Comparison of ENCODE assay signal across 6 cellular contexts in genomic region chr16:68267612-68268405, GRCh38. TPM values are rescaled to one million over a fixed set of nuclear protein-coding genes. Genes with fewer than 3 reads are reported as not detected.
DNase-seq lines count a peak whose midpoint lies in the region; ATAC-seq and TF ChIP-seq lines count a peak whose summit lies in the region.

No MANE protein-coding gene starts in this region.

- peak overlapping the region; percentile 59 for H3K4me3 Mint-ChIP-seq in CD8-positive, alpha-beta T cell
- peak overlapping the region; percentile 54 for H3K4me3 Mint-ChIP-seq in endodermal cell

- H3K27ac ChIP-seq in CD8-positive, alpha-beta T cell (ENCODE audit: low read depth, low read length), result no peak overlapping the region
- H3K27ac ChIP-seq in endodermal cell (ENCODE audit: low read depth, low read length) (no peak overlapping the region), upper lobe of right lung (no peak overlapping the region)

- intact Hi-C loops in CD8-positive, alpha-beta T cell (cut with DNase I, micrococcal nuclease), result loop anchor here (10.0 kb wide), 1 partner anchor 177 kb away; the partner anchor contains the start of gene SMPD3 (in 2 of the 2)
- intact Hi-C loops in upper lobe of right lung (cut with DNase I), result no loop called here

- peaks cover 83% of the 10 kb centered on the region for H3K79me2 ChIP-seq in Loucy (ENCODE audit: insufficient read depth, low read length)

- peak overlapping the region; percentile 6 for H3K4me3 ChIP-seq in CD8-positive, alpha-beta T cell (ENCODE audit: low read depth, low read length)
- H3K4me3 ChIP-seq in Loucy (ENCODE audit: low read length, poor library complexity, severe bottlenecking), result no peak overlapping the region
- peak overlapping the region; percentile 78 for H3K4me3 ChIP-seq in endodermal cell (ENCODE audit: low read length)
- no peak overlapping the region for H3K4me3 ChIP-seq in upper lobe of right lung

- no peaks in the 10 kb centered on the region for H3K9me3 ChIP-seq in CD8-positive, alpha-beta T cell (ENCODE audit: low read length)
- H3K9me3 ChIP-seq in Loucy (ENCODE audit: insufficient read depth, low read depth, low read length) (no peaks in the 10 kb centered on the region), endodermal cell (ENCODE audit: control insufficient read depth, low read length) (no peaks in the 10 kb centered on the region), upper lobe of right lung (no peaks in the 10 kb centered on the region)

- no peak for ATAC-seq in CD8-positive, alpha-beta T cell
- ATAC-seq in upper lobe of right lung (no peak), GM19035 (IDR thresholded peaks at IDR 0.05; ENCODE audit: unreplicated experiment) (no peak), GM18861 (IDR thresholded peaks at IDR 0.05; ENCODE audit: unreplicated experiment) (no peak)

- H4K20me1 ChIP-seq in Loucy (ENCODE audit: insufficient read depth, low read length, poor library complexity, severe bottlenecking), result peaks cover 22% of the 10 kb centered on the region

- H3K27ac Mint-ChIP-seq in CD8-positive, alpha-beta T cell, result peak overlapping the region; percentile 83
- peak overlapping the region; percentile 87 for H3K27ac Mint-ChIP-seq in endodermal cell

- no peak overlapping the region for H2AFZ ChIP-seq in Loucy (ENCODE audit: low read length)

- POLR2A ChIA-PET in CD8-positive, alpha-beta T cell (lab: Charles Lee), result interaction anchor here (0.5 to 1.1 kb wide), 3 partner anchors 11 to 131 kb away, joined by 3 read pairs; no protein-coding TSS in a partner anchor

- peaks cover 69% of the 10 kb centered on the region for H3K4me1 Mint-ChIP-seq in CD8-positive, alpha-beta T cell (ENCODE audit: low read depth)
- H3K4me1 Mint-ChIP-seq in endodermal cell, result peaks cover 37% of the 10 kb centered on the region

- peak overlapping the region; percentile 43 for H3K4me2 ChIP-seq in Loucy (ENCODE audit: low read depth, low read length, poor library complexity, severe bottlenecking)

- no peaks in the 10 kb centered on the region for H3K27me3 ChIP-seq in CD8-positive, alpha-beta T cell (ENCODE audit: insufficient read depth, low read length)
- H3K27me3 ChIP-seq in Loucy (ENCODE audit: insufficient read depth, low read length, poor library complexity, severe bottlenecking) (no peaks in the 10 kb centered on the region), endodermal cell (ENCODE audit: control insufficient read depth, insufficient read depth, low read length, poor library complexity, severe bottlenecking) (no peaks in the 10 kb centered on the region), upper lobe of right lung (no peaks in the 10 kb centered on the region)

- peak overlapping the region; percentile 30 for H3K9ac ChIP-seq in Loucy (ENCODE audit: low read depth, low read length, poor library complexity, severe bottlenecking)
- H3K9ac ChIP-seq in endodermal cell (ENCODE audit: extremely low read depth, low read length, poor library complexity, severe bottlenecking), result peak overlapping the region; percentile 13

- no peaks in the 10 kb centered on the region for H3K9me3 Mint-ChIP-seq in CD8-positive, alpha-beta T cell
- no peaks in the 10 kb centered on the region for H3K9me3 Mint-ChIP-seq in endodermal cell

- no peak for DNase-seq in CD8-positive, alpha-beta T cell
- peak; percentile 80 for DNase-seq in endodermal cell
- DNase-seq in upper lobe of right lung, result no peak

- H3K27me3 Mint-ChIP-seq in CD8-positive, alpha-beta T cell (ENCODE audit: low read depth), result no peaks in the 10 kb centered on the region
- peaks cover 2% of the 10 kb centered on the region for H3K27me3 Mint-ChIP-seq in endodermal cell (ENCODE audit: insufficient read depth)

- no peak for TF ChIP-seq CTCF in CD8-positive, alpha-beta T cell (IDR thresholded peaks at IDR 0.05)
- TF ChIP-seq CTCF in Loucy (conservative IDR thresholded peaks at IDR 0.05; ENCODE audit: low read length) (no peak), endodermal cell (conservative IDR thresholded peaks at IDR 0.05) (no peak), upper lobe of right lung (IDR thresholded peaks at IDR 0.05) (no peak)

- CTCF ChIA-PET in CD8-positive, alpha-beta T cell (lab: Charles Lee), result interaction anchor here (0.7 to 3.7 kb wide), 5 partner anchors 17 to 61 kb away, joined by 3 to 21 read pairs (median 3); partner anchors contain the start of genes PRMT7 and SLC7A6OS

- H3K36me3 ChIP-seq in CD8-positive, alpha-beta T cell (ENCODE audit: insufficient read depth, low read length), result no peaks in the 10 kb centered on the region
- no peaks in the 10 kb centered on the region for H3K36me3 ChIP-seq in Loucy (ENCODE audit: insufficient read depth, low read length)
- peaks cover 17% of the 10 kb centered on the region for H3K36me3 ChIP-seq in endodermal cell (ENCODE audit: control insufficient read depth, insufficient read depth, low read length)
- no peaks in the 10 kb centered on the region for H3K36me3 ChIP-seq in upper lobe of right lung

- peaks cover 75% of the 10 kb centered on the region for H3K4me1 ChIP-seq in CD8-positive, alpha-beta T cell (ENCODE audit: insufficient read depth, low read length)
- H3K4me1 ChIP-seq in Loucy (ENCODE audit: insufficient read depth, low read length, poor library complexity, severe bottlenecking), result peaks cover 25% of the 10 kb centered on the region
- peaks cover 14% of the 10 kb centered on the region for H3K4me1 ChIP-seq in endodermal cell (ENCODE audit: control insufficient read depth, insufficient read depth, low read length)
- H3K4me1 ChIP-seq in upper lobe of right lung, result peaks cover 36% of the 10 kb centered on the region

- 50 to 70% methylated on average over 3 to 5 of the region's 6 CpGs for WGBS in endodermal cell (ENCODE audit: insufficient coverage in 1 of 2, insufficient read length in 1 of 2), 2 experiments

- no peaks in the 10 kb centered on the region for H3F3A ChIP-seq in Loucy (ENCODE audit: low read depth)

- peaks cover 51% of the 10 kb centered on the region for H3K36me3 Mint-ChIP-seq in CD8-positive, alpha-beta T cell
- peaks cover 12% of the 10 kb centered on the region for H3K36me3 Mint-ChIP-seq in endodermal cell (ENCODE audit: low read depth)

- no peaks in the 10 kb centered on the region for H3K9me2 ChIP-seq in Loucy (replicated peaks; ENCODE audit: low read depth, low read length)

RNA-seq across cellular contexts. Expression of gene SLC7A6, which starts 3.5 kb away (rescaled TPM):
- 100 to 1,000 TPM; 115 to 119 TPM for total RNA-seq in CD8-positive, alpha-beta T cell
- total RNA-seq in endodermal cell (10 to 100 TPM; 43.6 to 47.2 TPM), upper lobe of right lung (61.9 TPM)
- 20.2 TPM for polyA plus RNA-seq in endodermal cell (2013, experiment 1 of 2)
- 20.7 TPM for polyA plus RNA-seq in endodermal cell (2013, experiment 2 of 2)

RNA-seq across cellular contexts. Expression of gene PLA2G15, which starts 22.6 kb away (rescaled TPM):
- 1 to 10 TPM; 5.1 to 6.0 TPM for total RNA-seq in CD8-positive, alpha-beta T cell
- total RNA-seq in endodermal cell (1 to 10 TPM; 8.7 to 10.0 TPM), upper lobe of right lung (30.4 TPM)
- 10.8 TPM for polyA plus RNA-seq in endodermal cell (2013, experiment 1 of 2)
- 10.7 TPM for polyA plus RNA-seq in endodermal cell (2013, experiment 2 of 2)

RNA-seq across cellular contexts. Expression of gene ESRP2, which starts 31.9 kb away (rescaled TPM):
- not detected for total RNA-seq in CD8-positive, alpha-beta T cell
- total RNA-seq in endodermal cell (10 to 100 TPM; 51.8 to 56.4 TPM), upper lobe of right lung (61.0 TPM)
- 5.3 TPM for polyA plus RNA-seq in endodermal cell (2013, experiment 1 of 2)
- 5.1 TPM for polyA plus RNA-seq in endodermal cell (2013, experiment 2 of 2)

RNA-seq across cellular contexts. Expression of gene SLC7A6OS, which starts 42.9 kb away (rescaled TPM):
- total RNA-seq in CD8-positive, alpha-beta T cell, result 10 to 100 TPM; 39.4 to 44.2 TPM
- total RNA-seq in endodermal cell (10 to 100 TPM; 22.5 to 26.0 TPM), upper lobe of right lung (18.8 TPM)
- polyA plus RNA-seq in endodermal cell (2013, experiment 1 of 2), result 20.1 TPM
- 19.2 TPM for polyA plus RNA-seq in endodermal cell (2013, experiment 2 of 2)

RNA-seq across cellular contexts. Expression of gene PRMT7, which starts 43.0 kb away (rescaled TPM):
- 10 to 100 TPM; 53.8 to 58.7 TPM for total RNA-seq in CD8-positive, alpha-beta T cell
- total RNA-seq in endodermal cell (10 to 100 TPM; 63.9 to 68.5 TPM), upper lobe of right lung (30.0 TPM)
- 41.9 TPM for polyA plus RNA-seq in endodermal cell (2013, experiment 1 of 2)
- 41.1 TPM for polyA plus RNA-seq in endodermal cell (2013, experiment 2 of 2)

Comparison
In these comparisons a context has a peak if more than half of its experiments do, and no peak if none do; other contexts are left out.
1. H3K4me3 ChIP-seq: peak in CD8-positive, alpha-beta T cell (single experiment) and endodermal cell (single experiment); none in Loucy (single experiment) and upper lobe of right lung (single experiment).
2. RNA of gene ESRP2, which starts 31.9 kb away (total RNA-seq): 61.0 TPM in upper lobe of right lung (single experiment) and 51.8 to 56.4 TPM in endodermal cell; not detected in CD8-positive, alpha-beta T cell; every median in the first group is over 10 times any median in the second.